In genomic region chr1:113534130-113534817, GRCh38 we compare ENCODE assay signal across 14 cellular contexts.
A peak's percentile ranks its signal among the peaks of the same experiment; 100 is the strongest.
DNase-seq lines count a peak whose midpoint lies in the region; ATAC-seq and TF ChIP-seq lines count a peak whose summit lies in the region.
"Had no signal": no experiment of that assay in that cellular context is flagged by ENCODE, and none has a peak within 500 bp of the region (broad histone marks: within the 10 kb centered on the region; RNA-seq: fewer than 3 reads in every experiment).

No MANE protein-coding gene starts in this region.

- no peak overlapping the region for H3K4ac ChIP-seq in trophoblast cell (ENCODE audit: low read depth, low read length)

- H3K36me3 ChIP-seq in trophoblast cell (ENCODE audit: control insufficient read depth in 1 of 2, insufficient read depth in 2 of 2, low read length in 2 of 2), result no peaks in the 10 kb centered on the region
- no peaks in the 10 kb centered on the region for H3K36me3 ChIP-seq in vagina
- H3K36me3 ChIP-seq in aorta (ENCODE audit: control insufficient read depth in 1 of 2, insufficient read depth in 2 of 2, low read length in 1 of 2), result no peaks in the 10 kb centered on the region

- H2AK5ac ChIP-seq in trophoblast cell (ENCODE audit: low read length), result no peak overlapping the region

- peaks cover 2% of the 10 kb centered on the region in 2 experiments for H3K4me1 ChIP-seq in trophoblast cell (ENCODE audit: control insufficient read depth in 1 of 2, insufficient read depth in 2 of 2, low read length in 2 of 2)
- peaks cover 24% of the 10 kb centered on the region for H3K4me1 ChIP-seq in vagina
- peaks cover 0 to 3% of the 10 kb centered on the region in 2 donors for H3K4me1 ChIP-seq in aorta (ENCODE audit: control insufficient read depth in 1 of 2, insufficient read depth in 2 of 2, low read length in 2 of 2)

- no peak overlapping the region for H4K8ac ChIP-seq in trophoblast cell (ENCODE audit: low read depth, low read length)

- H4K91ac ChIP-seq in trophoblast cell (ENCODE audit: low read depth, low read length), result no peak overlapping the region

- H3K4me3 ChIP-seq in trophoblast cell (ENCODE audit: low read depth, low read length) (no peak overlapping the region), vagina (no peak overlapping the region), aorta (ENCODE audit: low read length in 2 of 2) (no peak overlapping the region)

- H3K23ac ChIP-seq in trophoblast cell (ENCODE audit: low read length), result no peak overlapping the region

- no peak overlapping the region for H2AFZ ChIP-seq in trophoblast cell (ENCODE audit: insufficient read depth, low read length, poor library complexity)

- H3K27me3 ChIP-seq in trophoblast cell (ENCODE audit: insufficient read depth, low read length) (no peaks in the 10 kb centered on the region), vagina (no peaks in the 10 kb centered on the region), aorta (ENCODE audit: control insufficient read depth in 1 of 2, insufficient read depth in 2 of 2, low read length in 1 of 2) (no peaks in the 10 kb centered on the region)

- H3K14ac ChIP-seq in trophoblast cell (ENCODE audit: low read length), result no peak overlapping the region

- H3K9me3 ChIP-seq in trophoblast cell (ENCODE audit: insufficient read depth, low read depth, low read length), result no peaks in the 10 kb centered on the region
- H3K9me3 ChIP-seq in vagina, result no peaks in the 10 kb centered on the region
- no peaks in the 10 kb centered on the region for H3K9me3 ChIP-seq in aorta (ENCODE audit: control insufficient read depth, low read length)

- ATAC-seq in esophagus mucosa (peak; percentile 48), aorta (ENCODE audit: low FRiP score) (no peak), sciatic nerve (no peak)
- ATAC-seq: activated T-helper 17 cell treated with anti-CD3 and anti-CD28 coated beads, Interleukin-2, amount 50 U/mL, for 72 hours; naive thymus-derived CD8-positive, alpha-beta T cell; Right ventricle myocardium inferior had no signal

- H3K79me1 ChIP-seq in trophoblast cell (ENCODE audit: low read length), result peaks cover 3% of the 10 kb centered on the region

- in situ Hi-C loops in KBM-7 (cut with MboI; ENCODE audit: low pct_unique_long_range_greater_than_20kb, low sequenced_read_pairs), result no loop called here

- no peak for TF ChIP-seq CTCF in vagina (IDR thresholded peaks at IDR 0.05)

- no peak overlapping the region for H3K4me2 ChIP-seq in trophoblast cell (ENCODE audit: low read length)

- no peak overlapping the region for H3K27ac ChIP-seq in trophoblast cell (ENCODE audit: low read depth, low read length)
- H3K27ac ChIP-seq in vagina, result no peak overlapping the region
- H3K27ac ChIP-seq in aorta (ENCODE audit: low read depth in 1 of 2, low read length in 2 of 2), result no peak overlapping the region

- intact Hi-C loops in vagina (cut with DNase I) (no loop called here), aorta (cut with DNase I) (no loop called here), sciatic nerve (cut with DNase I) (no loop called here)

- no CpG with 5 or more reads among the region's 4 CpGs for WGBS in trophoblast cell (ENCODE audit: extremely low coverage, insufficient coverage, insufficient read length)
- 80 to 90% methylated on average over 4 of the region's 4 CpGs for WGBS in aorta, 2 donors

- H3K79me2 ChIP-seq in trophoblast cell (ENCODE audit: control insufficient read depth, insufficient read depth, low read length, poor library complexity), result peaks cover 2% of the 10 kb centered on the region

- peak overlapping the region; percentile 93 for H2BK12ac ChIP-seq in trophoblast cell (ENCODE audit: low read length)

- H3K9ac ChIP-seq in trophoblast cell (ENCODE audit: low read length), result no peak overlapping the region

- no peak overlapping the region for H4K12ac ChIP-seq in trophoblast cell (ENCODE audit: low read depth, low read length)

- no peak for TF ChIP-seq POLR2A in vagina (IDR thresholded peaks at IDR 0.05)

- peak; percentile 71 for DNase-seq in GM04503 (ENCODE audit: low read depth)
- DNase-seq in RPMI7951 (ENCODE audit: low read depth), result peak; percentile 15
- DNase-seq in trophoblast cell, result peak; percentile 32 to 68
- DNase-seq in vagina (ENCODE audit: extremely low spot score in 2 of 2), result no peak
- no peak for DNase-seq in aorta
- DNase-seq in sciatic nerve (ENCODE audit: low spot score), result no peak
- DNase-seq in KBM-7, result no peak
- DNase-seq: dermis blood vessel endothelial cell; naive thymus-derived CD8-positive, alpha-beta T cell; NCI-H2171 treated with DMSO at 0.1 percent for 48 hours; stimulated activated naive CD4-positive, alpha-beta T cell treated with Interleukin-2 at 50 U/mL for 16 hours had no signal

- no peak overlapping the region for H3K18ac ChIP-seq in trophoblast cell (ENCODE audit: low read length)

- H2BK5ac ChIP-seq in trophoblast cell (ENCODE audit: low read depth, low read length, poor library complexity), result peak overlapping the region; percentile 78

- H2BK120ac ChIP-seq in trophoblast cell (ENCODE audit: insufficient read depth, low read length, poor library complexity), result no peak overlapping the region

Comparison
In these comparisons a context has a peak if more than half of its experiments do, and no peak if none do; other contexts are left out.
1. DNase-seq: peak in GM04503 (single experiment), RPMI7951 (single experiment) and trophoblast cell (2 of 2); none in vagina (0 of 2), aorta (0 of 2), sciatic nerve (single experiment) and KBM-7 (single experiment).